34 cellular contexts compared by ENCODE assay signal in genomic region chr4:83371235-83371634, GRCh38.
"Had no signal": no experiment of that assay in that cellular context is flagged by ENCODE, and none has a peak within 500 bp of the region (broad histone marks: within the 10 kb centered on the region; RNA-seq: fewer than 3 reads in every experiment).

No MANE protein-coding gene starts in this region.

- H3K4me1 ChIP-seq: esophagus squamous epithelium, gastroesophageal sphincter had no signal

- H3K4me3 Mint-ChIP-seq: activated B cell treated with CpG ODN at 0.5 μM for 24 hours; activated CD4-positive, alpha-beta memory T cell treated with anti-CD3 and anti-CD28 coated beads for 36 hours; activated CD4-positive, alpha-beta T cell treated with anti-CD3 and anti-CD28 coated beads for 36 hours; activated CD4-positive, alpha-beta T cell treated with anti-CD3 and anti-CD28 coated beads, Interleukin-2, amount 10 ng/mL, durations not matched to agents 24 days and 14 days; activated CD8-positive, alpha-beta memory T cell treated with anti-CD3 and anti-CD28 coated beads, Interleukin-2, amount 10 ng/mL, durations not matched to agents 7 days and 5 days; activated CD8-positive, alpha-beta T cell treated with anti-CD3 and anti-CD28 coated beads, Interleukin-2, amount 10 ng/mL, durations not matched to agents 7 days and 5 days; activated naive CD8-positive, alpha-beta T cell; central memory CD8-positive, alpha-beta T cell; T-helper 17 cell; T-helper 2 cell treated with Interferon-gamma antibody and Interleukin-4, amounts not matched to agents 5 μg/mL and 100 μg/mL, for 36 hours had no signal

- H3K36me3 ChIP-seq: brain microvascular endothelial cell, esophagus squamous epithelium, gastroesophageal sphincter, heart right ventricle, WERI-Rb-1 had no signal

- H3K27me3 ChIP-seq: brain microvascular endothelial cell, esophagus squamous epithelium, gastroesophageal sphincter, heart right ventricle had no signal

- H3K4me1 Mint-ChIP-seq: activated CD4-positive, alpha-beta T cell treated with anti-CD3 and anti-CD28 coated beads for 36 hours; central memory CD8-positive, alpha-beta T cell; T-helper 17 cell had no signal

- H3K9me3 ChIP-seq: esophagus squamous epithelium, gastroesophageal sphincter, heart right ventricle had no signal

- H3K27ac ChIP-seq: brain microvascular endothelial cell, coronary artery, epithelial cell of prostate, esophagus squamous epithelium, gastroesophageal sphincter, heart right ventricle, WERI-Rb-1 had no signal

- ATAC-seq: activated CD4-positive, alpha-beta T cell treated with anti-CD3 and anti-CD28 coated beads for 36 hours; activated CD4-positive, CD25-positive, alpha-beta regulatory T cell treated with anti-CD3 and anti-CD28 coated beads, Interleukin-2, amount 50 U/mL, for 24 hours; activated CD8-positive, alpha-beta memory T cell treated with anti-CD3 and anti-CD28 coated beads, Interleukin-2, amount 10 ng/mL, durations not matched to agents 7 days and 5 days; activated CD8-positive, alpha-beta T cell treated with anti-CD3 and anti-CD28 coated beads, Interleukin-2, amount 10 ng/mL, durations not matched to agents 7 days and 5 days; heart right ventricle; T-helper 17 cell had no signal

- H3K9me3 Mint-ChIP-seq: central memory CD8-positive, alpha-beta T cell had no signal

- H3K4me3 ChIP-seq: coronary artery, esophagus squamous epithelium, gastroesophageal sphincter, heart right ventricle had no signal

- H3K27ac Mint-ChIP-seq: activated B cell treated with CpG ODN at 0.5 μM for 24 hours; activated CD4-positive, alpha-beta memory T cell treated with anti-CD3 and anti-CD28 coated beads for 36 hours; activated CD4-positive, alpha-beta T cell treated with anti-CD3 and anti-CD28 coated beads for 36 hours; activated CD4-positive, alpha-beta T cell treated with anti-CD3 and anti-CD28 coated beads, Interleukin-2, amount 10 ng/mL, durations not matched to agents 24 days and 14 days; activated CD8-positive, alpha-beta memory T cell treated with anti-CD3 and anti-CD28 coated beads, Interleukin-2, amount 10 ng/mL, durations not matched to agents 7 days and 5 days; activated CD8-positive, alpha-beta T cell treated with anti-CD3 and anti-CD28 coated beads, Interleukin-2, amount 10 ng/mL, durations not matched to agents 7 days and 5 days; activated naive CD8-positive, alpha-beta T cell; T-helper 17 cell; T-helper 2 cell treated with Interferon-gamma antibody and Interleukin-4, amounts not matched to agents 5 μg/mL and 100 μg/mL, for 36 hours had no signal

- DNase-seq: activated B cell treated with CpG ODN at 0.5 μM for 24 hours; activated CD4-positive, alpha-beta memory T cell treated with anti-CD3 and anti-CD28 coated beads for 36 hours; activated CD4-positive, alpha-beta T cell treated with anti-CD3 and anti-CD28 coated beads for 36 hours; activated CD4-positive, alpha-beta T cell treated with anti-CD3 and anti-CD28 coated beads, Interleukin-2, amount 10 ng/mL, durations not matched to agents 24 days and 14 days; activated CD8-positive, alpha-beta memory T cell treated with anti-CD3 and anti-CD28 coated beads, Interleukin-2, amount 10 ng/mL, durations not matched to agents 7 days and 5 days; activated CD8-positive, alpha-beta memory T cell treated with anti-CD3 and anti-CD28 coated beads, Interleukin-2, amount 50 U/mL, for 4 hours; activated CD8-positive, alpha-beta T cell treated with anti-CD3 and anti-CD28 coated beads, Interleukin-2, amount 10 ng/mL, durations not matched to agents 7 days and 5 days; activated gamma-delta T cell treated with Interleukin-2 at 50 U/mL for 16 hours; activated naive CD4-positive, alpha-beta T cell treated with anti-CD3 and anti-CD28 coated beads, Interleukin-2, amount 50 U/mL, for 16 hours; activated naive CD4-positive, alpha-beta T cell treated with Interleukin-2 at 50 U/mL for 16 hours; activated T-cell treated with anti-CD3 and anti-CD28 coated beads, Interleukin-2, amount 50 U/mL, for 1 hour; activated T-cell treated with anti-CD3 and anti-CD28 coated beads, Interleukin-2, amount 50 U/mL, for 48 hours; amniotic stem cell; anterior cingulate cortex; dermis blood vessel endothelial cell; effector CD8-positive, alpha-beta T cell; esophagus squamous epithelium; foreskin melanocyte; heart right ventricle; T-helper 1 cell; T-helper 17 cell; T1000; WERI-Rb-1 had no signal

- H3K27me3 Mint-ChIP-seq: activated B cell treated with CpG ODN at 0.5 μM for 24 hours; activated CD4-positive, alpha-beta T cell treated with anti-CD3 and anti-CD28 coated beads, Interleukin-2, amount 10 ng/mL, durations not matched to agents 24 days and 14 days; activated CD8-positive, alpha-beta memory T cell treated with anti-CD3 and anti-CD28 coated beads, Interleukin-2, amount 10 ng/mL, durations not matched to agents 7 days and 5 days had no signal

- FAIRE-seq: astrocyte, endometrium, endothelial cell of umbilical vein had no signal
